ENCODE assay signal across 11 cellular contexts in the genomic region with DNA sequence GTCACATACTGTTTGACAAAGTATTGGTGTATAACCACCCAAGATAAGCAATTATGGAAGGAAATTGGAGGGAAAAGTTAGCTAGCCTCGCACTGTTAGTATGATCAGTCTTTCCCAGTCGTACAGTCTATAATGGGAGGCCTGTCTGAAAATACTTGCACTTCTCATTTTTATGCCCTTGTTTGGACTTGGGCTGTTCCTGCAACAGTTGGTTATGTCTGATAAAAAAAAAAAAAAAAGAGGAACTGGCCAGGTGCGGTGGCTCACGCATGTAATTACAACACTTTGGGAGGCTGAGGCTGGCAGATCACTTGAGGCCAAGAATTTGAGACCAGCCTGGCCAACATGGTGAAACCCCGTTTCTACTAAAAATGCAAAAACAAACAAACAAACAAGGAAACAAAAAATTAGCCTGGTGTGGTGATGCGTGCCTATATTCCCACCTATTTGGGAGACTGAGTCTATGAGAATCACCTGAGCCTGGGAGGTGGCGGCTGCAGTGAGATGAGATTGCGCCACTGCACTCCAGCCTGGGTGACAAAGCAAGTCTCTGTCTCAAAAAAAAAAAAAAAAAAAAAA.
A peak's percentile ranks its signal among the peaks of the same experiment; 100 is the strongest.
DNase-seq lines count a peak whose midpoint lies in the region; ATAC-seq and TF ChIP-seq lines count a peak whose summit lies in the region.
"Had no signal": no experiment of that assay in that cellular context is flagged by ENCODE, and none has a peak within 500 bp of the region (broad histone marks: within the 10 kb centered on the region; RNA-seq: fewer than 3 reads in every experiment).

No MANE protein-coding gene starts in this region.

- POLR2A ChIA-PET in RWPE1 (lab: Yijun Ruan, JAX; ENCODE audit: low non-redundant PET): interaction anchor here (0.7 kb wide), 1 partner anchor 33 kb away, joined by 6 read pairs; no protein-coding TSS in a partner anchor

- H3K36me3 ChIP-seq in brain microvascular endothelial cell (replicated peaks) (no peaks in the 10 kb centered on the region), HAP-1 (replicated peaks) (no peaks in the 10 kb centered on the region)

- no peaks in the 10 kb centered on the region for H3K4me1 ChIP-seq in HAP-1

- TF ChIP-seq CTCF in brain microvascular endothelial cell (IDR thresholded peaks at IDR 0.05; ENCODE audit: low read depth, low read length, missing control alignments) (no peak), RWPE1 (conservative IDR thresholded peaks at IDR 0.05; ENCODE audit: low read depth) (no peak)

- ATAC-seq in GM21423 (IDR thresholded peaks at IDR 0.05; ENCODE audit: unreplicated experiment): peak; percentile 90
- peak; percentile 68 for ATAC-seq in HG03196 (IDR thresholded peaks at IDR 0.05; ENCODE audit: unreplicated experiment)
- ATAC-seq: activated CD4-positive, CD25-positive, alpha-beta regulatory T cell treated with anti-CD3 and anti-CD28 coated beads, Interleukin-2, amount 50 U/mL, for 24 hours; stimulated activated effector memory CD8-positive, alpha-beta T cell treated with anti-CD3 and anti-CD28 coated beads, Interleukin-12 subunit alpha, Interleukin-12 subunit beta, amount 100 ng/mL, for 72 hours had no signal

- H3K9me3 ChIP-seq in HAP-1: no peaks in the 10 kb centered on the region

- DNase-seq in CD1c-positive myeloid dendritic cell (ENCODE audit: extremely low spot score): peak; percentile 55
- peak; percentile 89 for DNase-seq in SIG-M5 treated with dmso at 0.1 percent for 504 hours (lab: John Stamatoyannopoulos, UW; ENCODE audit: unreplicated experiment)
- no peak for DNase-seq in brain microvascular endothelial cell
- DNase-seq in RWPE1 (ENCODE audit: low spot score): no peak
- no peak for DNase-seq in DMS79 (lab: John Stamatoyannopoulos, UW)
- DNase-seq in HAP-1 (ENCODE audit: low spot score in 2 of 2): no peak
- DNase-seq: NCI-H748 treated with DMSO at 0.1 percent for 48 hours had no signal

- H3K27me3 ChIP-seq in brain microvascular endothelial cell (replicated peaks) (no peaks in the 10 kb centered on the region), HAP-1 (ENCODE audit: low read depth) (no peaks in the 10 kb centered on the region)

- in situ Hi-C loops in brain microvascular endothelial cell (cut with HindIII; ENCODE audit: low pct_ligation_motif_present, low sequenced_read_pairs): no loop called here
- in situ Hi-C loops in HAP-1 (cut with MboI; ENCODE audit: low sequenced_read_pairs): no loop called here

- H3K27ac ChIP-seq in brain microvascular endothelial cell: no peak overlapping the region
- H3K27ac ChIP-seq in RWPE1: no peak overlapping the region

- CTCF ChIA-PET in RWPE1 (lab: Yijun Ruan, JAX): no interaction called here

- H3K4me3 ChIP-seq in brain microvascular endothelial cell (ENCODE audit: low read depth, low read length) (no peak overlapping the region), HAP-1 (no peak overlapping the region)

Comparison
In these comparisons a context has a peak if more than half of its experiments do, and no peak if none do; other contexts are left out.
1. DNase-seq: peak in CD1c-positive myeloid dendritic cell (single experiment) and SIG-M5 treated with dmso at 0.1 percent for 504 hours (single experiment); none in brain microvascular endothelial cell (single experiment), RWPE1 (single experiment), DMS79 (single experiment) and HAP-1 (0 of 2).